21 cellular contexts compared by ENCODE assay signal in genomic region chr3:168341965-168342719, GRCh38.
DNase-seq lines count a peak whose midpoint lies in the region; ATAC-seq, FAIRE-seq and TF ChIP-seq lines count a peak whose summit lies in the region.
"Had no signal": no experiment of that assay in that cellular context is flagged by ENCODE, and none has a peak within 500 bp of the region (broad histone marks: within the 10 kb centered on the region; RNA-seq: fewer than 3 reads in every experiment).

No MANE protein-coding gene starts in this region.

- DNase-seq in DMS53 treated with DMSO at 0.1 percent for 48 hours (lab: John Stamatoyannopoulos, UW; ENCODE audit: unreplicated experiment): peak; percentile 7
- DNase-seq in PC-9: peak; percentile 10 to 17
- peak; percentile 6 for DNase-seq in hepatocyte (ENCODE audit: low spot score)
- DNase-seq in neural progenitor cell (ENCODE audit: low spot score): no peak
- no peak for DNase-seq in frontal cortex (ENCODE audit: low spot score in 2 of 2)
- no peak for DNase-seq in stimulated activated naive CD8-positive, alpha-beta T cell treated with anti-CD3 and anti-CD28 coated beads, Interleukin-15, Interleukin-2, amounts not matched to agents 100 U/mL and 50 U/mL, for 24 hours
- DNase-seq in activated CD4-positive, alpha-beta memory T cell treated with anti-CD3 and anti-CD28 coated beads, Interleukin-2, amount 10 ng/mL, durations not matched to agents 7 days and 5 days: no peak
- no peak for DNase-seq in effector CD8-positive, alpha-beta T cell (lab: John Stamatoyannopoulos, UW)
- DNase-seq: ACHN, GF-D8, left ventricle myocardium inferior, naive B cell, NCI-H1694 treated with DMSO at 0.1 percent for 48 hours, NCI-H345, substantia nigra had no signal

- CTCF ChIA-PET in PC-9 (lab: Charles Lee): no interaction called here
- CTCF ChIA-PET in activated CD4-positive, alpha-beta memory T cell treated with anti-CD3 and anti-CD28 coated beads, Interleukin-2, amount 10 ng/mL, durations not matched to agents 7 days and 5 days (lab: Charles Lee): no interaction called here

- H3K9ac ChIP-seq in neural progenitor cell: no peak overlapping the region

- H4K20me1 ChIP-seq in PC-9 (ENCODE audit: insufficient read depth): no peaks in the 10 kb centered on the region
- H4K20me1 ChIP-seq in hepatocyte (ENCODE audit: insufficient read depth, poor library complexity, severe bottlenecking): no peaks in the 10 kb centered on the region
- no peaks in the 10 kb centered on the region for H4K20me1 ChIP-seq in neural progenitor cell (ENCODE audit: low read depth)

- no peaks in the 10 kb centered on the region for H3K79me2 ChIP-seq in PC-9 (ENCODE audit: low read depth)
- no peaks in the 10 kb centered on the region for H3K79me2 ChIP-seq in hepatocyte
- no peaks in the 10 kb centered on the region for H3K79me2 ChIP-seq in neural progenitor cell (ENCODE audit: low read depth)

- peaks cover 36% of the 10 kb centered on the region for H3K4me1 Mint-ChIP-seq in neural progenitor cell
- no peaks in the 10 kb centered on the region for H3K4me1 Mint-ChIP-seq in activated CD4-positive, alpha-beta memory T cell treated with anti-CD3 and anti-CD28 coated beads, Interleukin-2, amount 10 ng/mL, durations not matched to agents 7 days and 5 days
- H3K4me1 Mint-ChIP-seq: activated T-helper 17 cell treated with anti-CD3 and anti-CD28 coated beads, Interleukin-2, amount 50 U/mL, for 72 hours; IgD-negative memory B cell; naive B cell had no signal

- H3K27ac ChIP-seq in PC-9 (no peak overlapping the region), hepatocyte (no peak overlapping the region), neural progenitor cell (no peak overlapping the region)
- H3K27ac ChIP-seq: C4-2B, left ventricle myocardium inferior, vagina had no signal

- no peak for TF ChIP-seq CTCF in PC-9 (conservative IDR thresholded peaks at IDR 0.05)
- TF ChIP-seq CTCF in hepatocyte (IDR thresholded peaks at IDR 0.05; ENCODE audit: poor library complexity): no peak
- TF ChIP-seq CTCF in neural progenitor cell (IDR thresholded peaks at IDR 0.05): no peak

- no TSS peak for BruUV-seq in PC-9 (replicated peaks; lab: Mats Ljungman, UMichigan)

- intact Hi-C loops in PC-9 (cut with micrococcal nuclease; ENCODE audit: unreplicated experiment): no loop called here

- no peak for ATAC-seq in stimulated activated naive CD8-positive, alpha-beta T cell treated with anti-CD3 and anti-CD28 coated beads, Interleukin-15, Interleukin-2, amounts not matched to agents 100 U/mL and 50 U/mL, for 24 hours
- ATAC-seq: activated T-helper 17 cell treated with anti-CD3 and anti-CD28 coated beads, Interleukin-2, amount 50 U/mL, for 72 hours; esophagus mucosa; GM12878 had no signal

- POLR2A ChIA-PET in PC-9 (lab: Charles Lee; ENCODE audit: unreplicated experiment): interaction anchor here (0.7 to 0.8 kb wide), 2 partner anchors 75 to 1550 kb away, joined by 4 read pairs; no protein-coding TSS in a partner anchor
- POLR2A ChIA-PET in activated CD4-positive, alpha-beta memory T cell treated with anti-CD3 and anti-CD28 coated beads, Interleukin-2, amount 10 ng/mL, durations not matched to agents 7 days and 5 days (lab: Charles Lee): no interaction called here

- no peaks in the 10 kb centered on the region for H3K27me3 Mint-ChIP-seq in neural progenitor cell (ENCODE audit: insufficient read depth, low read depth)
- H3K27me3 Mint-ChIP-seq in activated CD4-positive, alpha-beta memory T cell treated with anti-CD3 and anti-CD28 coated beads, Interleukin-2, amount 10 ng/mL, durations not matched to agents 7 days and 5 days: no peaks in the 10 kb centered on the region
- H3K27me3 Mint-ChIP-seq: activated T-helper 17 cell treated with anti-CD3 and anti-CD28 coated beads, Interleukin-2, amount 50 U/mL, for 72 hours; IgD-negative memory B cell; naive B cell had no signal

- FAIRE-seq in frontal cortex (lab: Jason Lieb, UNC): no peak
- FAIRE-seq: GM12878 had no signal

- 33% methylated on average over 2 of the region's 2 CpGs for WGBS in hepatocyte (ENCODE audit: low lambda C conversion rate, missing lambda C conversion rate)

- H3K36me3 ChIP-seq in PC-9 (ENCODE audit: low read depth) (no peaks in the 10 kb centered on the region), hepatocyte (replicated peaks; ENCODE audit: insufficient read depth, low read depth) (no peaks in the 10 kb centered on the region), neural progenitor cell (no peaks in the 10 kb centered on the region)
- H3K36me3 ChIP-seq: left ventricle myocardium inferior, vagina had no signal

- H3K4me1 ChIP-seq in PC-9 (replicated peaks; ENCODE audit: insufficient read depth) (peaks cover 25% of the 10 kb centered on the region), hepatocyte (ENCODE audit: insufficient read depth) (peaks cover 25% of the 10 kb centered on the region), neural progenitor cell (no peaks in the 10 kb centered on the region)
- H3K4me1 ChIP-seq: vagina had no signal

- no peak overlapping the region for H3K4me3 ChIP-seq in PC-9
- H3K4me3 ChIP-seq in hepatocyte: no peak overlapping the region
- no peak overlapping the region for H3K4me3 ChIP-seq in neural progenitor cell
- H3K4me3 ChIP-seq: GM12878, left ventricle myocardium inferior, vagina had no signal

- no peaks in the 10 kb centered on the region; the same call in 1 of the 2 replicates for H3F3A ChIP-seq in PC-9 (ENCODE audit: insufficient read depth, low read depth)
- H3F3A ChIP-seq in neural progenitor cell (ENCODE audit: low read depth): no peaks in the 10 kb centered on the region

- H3K9me3 ChIP-seq in PC-9 (ENCODE audit: insufficient read depth, low read depth) (no peaks in the 10 kb centered on the region), hepatocyte (ENCODE audit: low read depth) (no peaks in the 10 kb centered on the region), neural progenitor cell (ENCODE audit: low read depth) (no peaks in the 10 kb centered on the region)
- H3K9me3 ChIP-seq: left ventricle myocardium inferior, vagina had no signal

- no peaks in the 10 kb centered on the region for H3K9me3 Mint-ChIP-seq in neural progenitor cell
- peaks cover 3% of the 10 kb centered on the region for H3K9me3 Mint-ChIP-seq in activated CD4-positive, alpha-beta memory T cell treated with anti-CD3 and anti-CD28 coated beads, Interleukin-2, amount 10 ng/mL, durations not matched to agents 7 days and 5 days

- H3K9me2 ChIP-seq in PC-9 (ENCODE audit: insufficient read depth) (no peaks in the 10 kb centered on the region), hepatocyte (replicated peaks; ENCODE audit: insufficient read depth) (no peaks in the 10 kb centered on the region)

- peak overlapping the region; percentile 40 for H3K4me2 ChIP-seq in PC-9
- peak overlapping the region; percentile 44 for H3K4me2 ChIP-seq in hepatocyte
- H3K4me2 ChIP-seq in neural progenitor cell: no peak overlapping the region

- no peak overlapping the region for H3K4me3 Mint-ChIP-seq in neural progenitor cell
- H3K4me3 Mint-ChIP-seq in activated CD4-positive, alpha-beta memory T cell treated with anti-CD3 and anti-CD28 coated beads, Interleukin-2, amount 10 ng/mL, durations not matched to agents 7 days and 5 days: no peak overlapping the region
- H3K4me3 Mint-ChIP-seq: activated T-helper 17 cell treated with anti-CD3 and anti-CD28 coated beads, Interleukin-2, amount 50 U/mL, for 72 hours; IgD-negative memory B cell; naive B cell had no signal

- peak overlapping the region; percentile 67 for H3K27ac Mint-ChIP-seq in neural progenitor cell
- no peak overlapping the region for H3K27ac Mint-ChIP-seq in activated CD4-positive, alpha-beta memory T cell treated with anti-CD3 and anti-CD28 coated beads, Interleukin-2, amount 10 ng/mL, durations not matched to agents 7 days and 5 days
- H3K27ac Mint-ChIP-seq: activated T-helper 17 cell treated with anti-CD3 and anti-CD28 coated beads, Interleukin-2, amount 50 U/mL, for 72 hours; IgD-negative memory B cell; naive B cell had no signal

- H3K36me3 Mint-ChIP-seq in neural progenitor cell: no peaks in the 10 kb centered on the region
- H3K36me3 Mint-ChIP-seq in activated CD4-positive, alpha-beta memory T cell treated with anti-CD3 and anti-CD28 coated beads, Interleukin-2, amount 10 ng/mL, durations not matched to agents 7 days and 5 days (ENCODE audit: low read depth): no peaks in the 10 kb centered on the region
- H3K36me3 Mint-ChIP-seq: IgD-negative memory B cell, naive B cell had no signal

- H2AFZ ChIP-seq in PC-9: no peak overlapping the region
- no peak overlapping the region for H2AFZ ChIP-seq in hepatocyte
- no peak overlapping the region for H2AFZ ChIP-seq in neural progenitor cell (replicated peaks)

- H3K27me3 ChIP-seq in PC-9 (ENCODE audit: insufficient read depth, low read depth) (no peaks in the 10 kb centered on the region), hepatocyte (no peaks in the 10 kb centered on the region), neural progenitor cell (no peaks in the 10 kb centered on the region)
- H3K27me3 ChIP-seq: vagina had no signal

Comparison
In these comparisons a context has a peak if more than half of its experiments do, and no peak if none do; other contexts are left out.
1. DNase-seq: peak in DMS53 treated with DMSO at 0.1 percent for 48 hours (single experiment), PC-9 (2 of 2) and hepatocyte (single experiment); none in neural progenitor cell (single experiment), frontal cortex (0 of 2), stimulated activated naive CD8-positive, alpha-beta T cell treated with anti-CD3 and anti-CD28 coated beads, Interleukin-15, Interleukin-2, amounts not matched to agents 100 U/mL and 50 U/mL, for 24 hours (single experiment), activated CD4-positive, alpha-beta memory T cell treated with anti-CD3 and anti-CD28 coated beads, Interleukin-2, amount 10 ng/mL, durations not matched to agents 7 days and 5 days (single experiment) and effector CD8-positive, alpha-beta T cell (single experiment).